In genomic region chr7:3065724-3066143, GRCh38 we compare ENCODE assay signal across 9 cellular contexts. TPM values are rescaled to one million over a fixed set of nuclear protein-coding genes. Genes with fewer than 3 reads are reported as not detected.
DNase-seq lines count a peak whose midpoint lies in the region; ATAC-seq and TF ChIP-seq lines count a peak whose summit lies in the region.
"Had no signal": no experiment of that assay in that cellular context is flagged by ENCODE, and none has a peak within 500 bp of the region (broad histone marks: within the 10 kb centered on the region; RNA-seq: fewer than 3 reads in every experiment).

No MANE protein-coding gene starts in this region.

- H3K9me3 Mint-ChIP-seq in CD8-positive, alpha-beta T cell: peaks cover 6% of the 10 kb centered on the region

- peak; percentile 28 to 78 (median 57) for DNase-seq in CD8-positive, alpha-beta T cell
- peak; percentile 36 for DNase-seq in NCI-H226
- peak; percentile 35 for DNase-seq in activated T-cell treated with anti-CD3 and anti-CD28 coated beads for 4 hours
- DNase-seq in foreskin keratinocyte: no peak
- DNase-seq in stimulated activated CD4-positive, alpha-beta T cell treated with anti-CD3 and anti-CD28 coated beads, Interleukin-1b, Interleukin-23, amount 100 ng/mL, for 48 hours: peak; percentile 68
- no peak for DNase-seq in GF-D8 (lab: John Stamatoyannopoulos, UW)
- no peak for DNase-seq in putamen (ENCODE audit: low spot score)

- CTCF ChIA-PET in CD8-positive, alpha-beta T cell (lab: Charles Lee): interaction anchor here (0.7 to 5.3 kb wide), 28 partner anchors 10 to 171 kb away, joined by 3 to 74 read pairs (median 4); partner anchors contain the start of gene CARD11

- TF ChIP-seq CTCF in CD8-positive, alpha-beta T cell (IDR thresholded peaks at IDR 0.05): peak; percentile 61
- peak; percentile 60 for TF ChIP-seq CTCF in foreskin keratinocyte (conservative IDR thresholded peaks at IDR 0.05)

- ATAC-seq in CD8-positive, alpha-beta T cell: peak; percentile 45
- ATAC-seq in GM21576 (IDR thresholded peaks at IDR 0.05; ENCODE audit: unreplicated experiment): peak; percentile 45
- ATAC-seq in foreskin keratinocyte: peak; percentile 41

- peak overlapping the region; percentile 85 for H3K27ac Mint-ChIP-seq in CD8-positive, alpha-beta T cell

- no peaks in the 10 kb centered on the region for H3K36me3 ChIP-seq in CD8-positive, alpha-beta T cell (ENCODE audit: insufficient read depth, low read length)

- peaks cover 86% of the 10 kb centered on the region for H3K4me1 ChIP-seq in CD8-positive, alpha-beta T cell (ENCODE audit: insufficient read depth, low read length)
- H3K4me1 ChIP-seq in foreskin keratinocyte: no peaks in the 10 kb centered on the region

- H3K27me3 ChIP-seq in CD8-positive, alpha-beta T cell (ENCODE audit: insufficient read depth, low read length): no peaks in the 10 kb centered on the region
- peaks cover 16% of the 10 kb centered on the region for H3K27me3 ChIP-seq in foreskin keratinocyte

- H3K27ac ChIP-seq in CD8-positive, alpha-beta T cell (ENCODE audit: low read depth, low read length): no peak overlapping the region
- no peak overlapping the region for H3K27ac ChIP-seq in foreskin keratinocyte

- no peaks in the 10 kb centered on the region for H3K9me3 ChIP-seq in CD8-positive, alpha-beta T cell (ENCODE audit: low read length)

- no peak overlapping the region for H3K4me3 ChIP-seq in CD8-positive, alpha-beta T cell (ENCODE audit: low read depth, low read length)

- no peaks in the 10 kb centered on the region for H3K36me3 Mint-ChIP-seq in CD8-positive, alpha-beta T cell

- H3K27me3 Mint-ChIP-seq in CD8-positive, alpha-beta T cell (ENCODE audit: low read depth): no peaks in the 10 kb centered on the region

- intact Hi-C loops in CD8-positive, alpha-beta T cell (cut with DNase I, micrococcal nuclease): loop anchor here (1.0 to 10.0 kb wide), 7 partner anchors 23 to 239 kb away; partner anchors contain the start of genes CARD11 (in 1 of the 2) and SDK1 (in 1 of the 2)

- POLR2A ChIA-PET in CD8-positive, alpha-beta T cell (lab: Charles Lee): interaction anchor here (0.7 to 9.5 kb wide), 8 partner anchors 8 to 268 kb away, joined by 3 to 67 read pairs (median 4); partner anchors contain the start of gene CARD11

- peak overlapping the region; percentile 55 for H3K4me3 Mint-ChIP-seq in CD8-positive, alpha-beta T cell

- H3K4me1 Mint-ChIP-seq in CD8-positive, alpha-beta T cell (ENCODE audit: low read depth): peaks cover 80% of the 10 kb centered on the region

RNA-seq across cellular contexts. Expression of gene CARD11, which starts 22.1 kb away (rescaled TPM):
- 100 to 1,000 TPM; 114 to 117 TPM for total RNA-seq in CD8-positive, alpha-beta T cell
- total RNA-seq in foreskin keratinocyte: 22.3 and 27.7 TPM in 2 replicates
- polyA plus RNA-seq in foreskin keratinocyte: 12.5 and 14.6 TPM in 2 replicates
- polyA plus RNA-seq: neural cell had no signal

Comparison
In these comparisons a context has a peak if more than half of its experiments do, and no peak if none do; other contexts are left out.
1. DNase-seq: peak in CD8-positive, alpha-beta T cell (7 of 7), NCI-H226 (single experiment), activated T-cell treated with anti-CD3 and anti-CD28 coated beads for 4 hours (single experiment) and stimulated activated CD4-positive, alpha-beta T cell treated with anti-CD3 and anti-CD28 coated beads, Interleukin-1b, Interleukin-23, amount 100 ng/mL, for 48 hours (single experiment); none in foreskin keratinocyte (0 of 2), GF-D8 (single experiment) and putamen (single experiment).
2. Peak in every context shown above with its lines, with median percentiles within 50 percentile points of each other: ATAC-seq.